ENCODE assay signal across 12 cellular contexts in genomic region chr17:37829446-37830142, GRCh38.
DNase-seq lines count a peak whose midpoint lies in the region; ATAC-seq and TF ChIP-seq lines count a peak whose summit lies in the region.
"Had no signal": no experiment of that assay in that cellular context is flagged by ENCODE, and none has a peak within 500 bp of the region (broad histone marks: within the 10 kb centered on the region; RNA-seq: fewer than 3 reads in every experiment).

No MANE protein-coding gene starts in this region.

- no peak overlapping the region for H2AFZ ChIP-seq in IMR-90 (replicated peaks; ENCODE audit: low read length, poor library complexity)

- H3K9ac ChIP-seq in IMR-90 (ENCODE audit: low read depth, low read length) (no peak overlapping the region), mesendoderm (ENCODE audit: low read length) (no peak overlapping the region)

- H3K4me2 ChIP-seq in IMR-90 (ENCODE audit: low read depth, low read length): no peak overlapping the region
- no peak overlapping the region for H3K4me2 ChIP-seq in mesendoderm (ENCODE audit: low read length)

- POLR2A ChIA-PET in IMR-90 (lab: Charles Lee; ENCODE audit: unreplicated experiment): no interaction called here
- POLR2A ChIA-PET in naive thymus-derived CD4-positive, alpha-beta T cell (lab: Charles Lee): no interaction called here
- POLR2A ChIA-PET in CD8-positive, alpha-beta memory T cell (lab: Charles Lee): no interaction called here

- H4K20me1 ChIP-seq in IMR-90 (ENCODE audit: insufficient read depth, low read length): no peaks in the 10 kb centered on the region

- peaks cover 0 to 34% (median 6%) of the 10 kb centered on the region in 7 donors for H3K4me1 Mint-ChIP-seq in naive thymus-derived CD4-positive, alpha-beta T cell
- H3K4me1 Mint-ChIP-seq in CD8-positive, alpha-beta memory T cell: peaks cover 3 to 10% (median 7%) of the 10 kb centered on the region in 3 donors
- H3K4me1 Mint-ChIP-seq: activated naive CD4-positive, alpha-beta T cell treated with anti-CD3 and anti-CD28 coated beads, Interleukin-2, amount 50 U/mL, for 24 hours had no signal

- H3K4me3 Mint-ChIP-seq in naive thymus-derived CD4-positive, alpha-beta T cell: no peak overlapping the region
- no peak overlapping the region for H3K4me3 Mint-ChIP-seq in CD8-positive, alpha-beta memory T cell
- H3K4me3 Mint-ChIP-seq: activated CD8-positive, alpha-beta T cell treated with anti-CD3 and anti-CD28 coated beads, Interleukin-2, amount 10 ng/mL, durations not matched to agents 7 days and 5 days; activated naive CD4-positive, alpha-beta T cell treated with anti-CD3 and anti-CD28 coated beads, Interleukin-2, amount 50 U/mL, for 24 hours had no signal

- CTCF ChIA-PET in IMR-90 (lab: Yijun Ruan, JAX): interaction anchor here (0.7 kb wide), 1 partner anchor 9 kb away, joined by 3 read pairs; no protein-coding TSS in a partner anchor
- CTCF ChIA-PET in naive thymus-derived CD4-positive, alpha-beta T cell (lab: Charles Lee): no interaction called here
- CTCF ChIA-PET in CD8-positive, alpha-beta memory T cell (lab: Charles Lee): no interaction called here

- no peak for TF ChIP-seq CTCF in IMR-90 (conservative IDR thresholded peaks at IDR 0.05; ENCODE audit: low read depth, low read length)

- H3K27me3 Mint-ChIP-seq in naive thymus-derived CD4-positive, alpha-beta T cell: peaks cover 0 to 23% (median 17%) of the 10 kb centered on the region in 5 donors
- peaks cover 9 to 30% of the 10 kb centered on the region in 2 donors for H3K27me3 Mint-ChIP-seq in CD8-positive, alpha-beta memory T cell

- H2BK20ac ChIP-seq in IMR-90 (ENCODE audit: low read depth, low read length): peak overlapping the region; percentile 33

- no TSS peak for BruUV-seq in IMR-90 (replicated peaks; lab: Mats Ljungman, UMichigan)

- intact Hi-C loops in IMR-90 (cut with micrococcal nuclease): loop anchor here (10.0 kb wide), 1 partner anchor 95 kb away; no protein-coding TSS in a partner anchor
- intact Hi-C loops in naive thymus-derived CD4-positive, alpha-beta T cell (cut with micrococcal nuclease): no loop called here

- H2AK5ac ChIP-seq in IMR-90 (ENCODE audit: low read depth, low read length): peak overlapping the region; percentile 62; the same call in 1 of the 2 replicates
- H2AK5ac ChIP-seq in mesendoderm (ENCODE audit: low read length): no peak overlapping the region

- no peak overlapping the region for H2BK5ac ChIP-seq in IMR-90 (ENCODE audit: low read depth, low read length, poor library complexity, severe bottlenecking)
- no peak overlapping the region for H2BK5ac ChIP-seq in mesendoderm (ENCODE audit: low read length)

- peak overlapping the region; percentile 35 for H3K14ac ChIP-seq in IMR-90 (replicated peaks; ENCODE audit: low read depth, low read length)

- TF ChIP-seq RAD21 in IMR-90 (IDR thresholded peaks at IDR 0.05; ENCODE audit: low read length): no peak

- no peaks in the 10 kb centered on the region for H3K79me2 ChIP-seq in mesendoderm (ENCODE audit: control insufficient read depth, insufficient read depth, low read length)

- H3K23ac ChIP-seq in IMR-90 (ENCODE audit: low read depth, low read length) (peak overlapping the region; percentile 27; the same call in 1 of the 2 replicates), mesendoderm (ENCODE audit: low read length) (no peak overlapping the region)

- H3K9me3 ChIP-seq in IMR-90 (ENCODE audit: control insufficient read depth, insufficient read depth, low read length): no peaks in the 10 kb centered on the region
- H3K9me3 ChIP-seq in naive thymus-derived CD4-positive, alpha-beta T cell (ENCODE audit: control insufficient read depth in 2 of 3, low read length in 3 of 3): no peaks in the 10 kb centered on the region
- H3K9me3 ChIP-seq in CD8-positive, alpha-beta memory T cell (ENCODE audit: low read length): no peaks in the 10 kb centered on the region

- peaks cover 19% of the 10 kb centered on the region for H3K4me1 ChIP-seq in IMR-90 (ENCODE audit: control insufficient read depth, insufficient read depth, low read length)
- no peaks in the 10 kb centered on the region for H3K4me1 ChIP-seq in naive thymus-derived CD4-positive, alpha-beta T cell (ENCODE audit: control insufficient read depth in 2 of 2, insufficient read depth in 2 of 2, low read length in 2 of 2)
- no peaks in the 10 kb centered on the region for H3K4me1 ChIP-seq in mesendoderm (ENCODE audit: control insufficient read depth, low read depth, low read length)
- H3K4me1 ChIP-seq in CD8-positive, alpha-beta memory T cell (ENCODE audit: insufficient read depth, low read length): no peaks in the 10 kb centered on the region

- peaks cover 31% of the 10 kb centered on the region for H3K9me1 ChIP-seq in IMR-90 (ENCODE audit: insufficient read depth, low read length)

- no peak overlapping the region for H2BK15ac ChIP-seq in IMR-90 (ENCODE audit: low read depth, low read length)
- no peak overlapping the region for H2BK15ac ChIP-seq in mesendoderm (replicated peaks; ENCODE audit: low read depth)

- DNase-seq in IMR-90 (no peak), mesendoderm (no peak)
- DNase-seq in naive thymus-derived CD4-positive, alpha-beta T cell: no peak
- no peak for DNase-seq in CD8-positive, alpha-beta memory T cell
- DNase-seq: activated CD8-positive, alpha-beta T cell treated with anti-CD3 and anti-CD28 coated beads, Interleukin-2, amount 10 ng/mL, durations not matched to agents 7 days and 5 days; NCI-H1105 treated with DMSO at 0.1 percent for 48 hours; T-helper 2 cell had no signal

- no peak overlapping the region for H4K5ac ChIP-seq in IMR-90 (ENCODE audit: low read depth, low read length)
- no peak overlapping the region for H4K5ac ChIP-seq in mesendoderm (ENCODE audit: low read length)

- WGBS in IMR-90 (ENCODE audit: extremely low coverage in 2 of 2, insufficient read length in 1 of 2), 2 experiments: 100% methylated on average over 1 of the region's 5 CpGs; no CpG with 5 or more reads in 1 of the 2 experiments
- no CpG with 5 or more reads among the region's 5 CpGs for WGBS in mesendoderm (ENCODE audit: extremely low coverage, insufficient coverage, low lambda C conversion rate)

- no peak overlapping the region for H3K27ac Mint-ChIP-seq in naive thymus-derived CD4-positive, alpha-beta T cell
- no peak overlapping the region for H3K27ac Mint-ChIP-seq in CD8-positive, alpha-beta memory T cell
- H3K27ac Mint-ChIP-seq: activated CD8-positive, alpha-beta T cell treated with anti-CD3 and anti-CD28 coated beads, Interleukin-2, amount 10 ng/mL, durations not matched to agents 7 days and 5 days; activated naive CD4-positive, alpha-beta T cell treated with anti-CD3 and anti-CD28 coated beads, Interleukin-2, amount 50 U/mL, for 24 hours had no signal

- H3K56ac ChIP-seq in IMR-90 (ENCODE audit: extremely low read depth, insufficient read depth, low read length): no peak overlapping the region
- H3K56ac ChIP-seq in mesendoderm (ENCODE audit: low read length): no peak overlapping the region

- H2AK9ac ChIP-seq in IMR-90 (replicated peaks; ENCODE audit: low read depth, low read length, poor library complexity): no peak overlapping the region

- peak; percentile 38 for ATAC-seq in GM18517 (IDR thresholded peaks at IDR 0.05; ENCODE audit: unreplicated experiment)
- ATAC-seq in GM21447 (IDR thresholded peaks at IDR 0.05; ENCODE audit: unreplicated experiment): peak; percentile 43
- no peak for ATAC-seq in IMR-90 (ENCODE audit: low read depth)
- peak; percentile 37 for ATAC-seq in naive thymus-derived CD4-positive, alpha-beta T cell
- no peak for ATAC-seq in GM21576 (IDR thresholded peaks at IDR 0.05; ENCODE audit: unreplicated experiment)
- ATAC-seq in GM19023 (IDR thresholded peaks at IDR 0.05; ENCODE audit: unreplicated experiment): no peak
- ATAC-seq: activated CD8-positive, alpha-beta T cell treated with anti-CD3 and anti-CD28 coated beads, Interleukin-2, amount 10 ng/mL, durations not matched to agents 7 days and 5 days had no signal

- H3K4me3 ChIP-seq in IMR-90 (ENCODE audit: insufficient read depth, low read depth, low read length) (no peak overlapping the region), mesendoderm (ENCODE audit: low read length) (no peak overlapping the region)
- no peak overlapping the region for H3K4me3 ChIP-seq in naive thymus-derived CD4-positive, alpha-beta T cell (ENCODE audit: low read length)
- no peak overlapping the region for H3K4me3 ChIP-seq in CD8-positive, alpha-beta memory T cell (ENCODE audit: low read length)

- H3K27me3 ChIP-seq in IMR-90 (ENCODE audit: control insufficient read depth, insufficient read depth, low read length) (no peaks in the 10 kb centered on the region), mesendoderm (ENCODE audit: insufficient read depth, low read length, poor library complexity) (no peaks in the 10 kb centered on the region)
- H3K27me3 ChIP-seq in naive thymus-derived CD4-positive, alpha-beta T cell (ENCODE audit: control insufficient read depth in 2 of 2, insufficient read depth in 2 of 2, low read length in 2 of 2): no peaks in the 10 kb centered on the region
- H3K27me3 ChIP-seq in CD8-positive, alpha-beta memory T cell (ENCODE audit: insufficient read depth, low read length, poor library complexity, severe bottlenecking): no peaks in the 10 kb centered on the region

- H3K9me3 Mint-ChIP-seq in naive thymus-derived CD4-positive, alpha-beta T cell: peaks cover 0 to 2% (median 0%) of the 10 kb centered on the region in 11 donors
- H3K9me3 Mint-ChIP-seq in CD8-positive, alpha-beta memory T cell: no peaks in the 10 kb centered on the region
- H3K9me3 Mint-ChIP-seq: activated naive CD4-positive, alpha-beta T cell treated with anti-CD3 and anti-CD28 coated beads, Interleukin-2, amount 50 U/mL, for 24 hours had no signal

- dilution Hi-C loops in IMR-90 (cut with HindIII; ENCODE audit: low sequenced_read_pairs, unreplicated experiment): no loop called here

- H4K8ac ChIP-seq in IMR-90 (ENCODE audit: low read depth in 2 of 2, low read length in 2 of 2) (no peak overlapping the region; a peak in 1 of 4 replicates), mesendoderm (ENCODE audit: low read depth, low read length) (no peak overlapping the region)

- no peak for TF ChIP-seq POLR2A in IMR-90 (IDR thresholded peaks at IDR 0.05; ENCODE audit: low read depth, low read length)

- 0 out of 2 replicates have a peak overlapping the region, but pooled peaks have one; percentile 51 for H4K91ac ChIP-seq in IMR-90 (ENCODE audit: insufficient read depth, low read depth, low read length)

- H3K36me3 ChIP-seq in IMR-90 (ENCODE audit: control insufficient read depth, insufficient read depth, low read length): no peaks in the 10 kb centered on the region
- H3K36me3 ChIP-seq in naive thymus-derived CD4-positive, alpha-beta T cell (ENCODE audit: control insufficient read depth in 2 of 3, insufficient read depth in 3 of 3, low read length in 3 of 3): no peaks in the 10 kb centered on the region
- no peaks in the 10 kb centered on the region for H3K36me3 ChIP-seq in mesendoderm (ENCODE audit: control insufficient read depth, insufficient read depth, low read length)
- H3K36me3 ChIP-seq in CD8-positive, alpha-beta memory T cell (ENCODE audit: insufficient read depth, low read length): no peaks in the 10 kb centered on the region

- H3K79me1 ChIP-seq in IMR-90 (ENCODE audit: low read depth in 1 of 2, low read length in 2 of 2): 0 out of 4 replicates have a peak, but pooled peaks cover 0 to 6% of the 10 kb centered on the region in 2 experiments
- H3K79me1 ChIP-seq in mesendoderm (ENCODE audit: low read length): no peaks in the 10 kb centered on the region

- peaks cover 0 to 7% (median 0%) of the 10 kb centered on the region in 5 donors for H3K36me3 Mint-ChIP-seq in naive thymus-derived CD4-positive, alpha-beta T cell
- peaks cover 0 to 2% (median 0%) of the 10 kb centered on the region in 3 donors for H3K36me3 Mint-ChIP-seq in CD8-positive, alpha-beta memory T cell
- H3K36me3 Mint-ChIP-seq: activated naive CD4-positive, alpha-beta T cell treated with anti-CD3 and anti-CD28 coated beads, Interleukin-2, amount 50 U/mL, for 24 hours had no signal

- H3K27ac ChIP-seq in IMR-90 (ENCODE audit: insufficient read depth, low read length) (no peak overlapping the region), mesendoderm (ENCODE audit: low read depth, low read length) (no peak overlapping the region)
- no peak overlapping the region for H3K27ac ChIP-seq in naive thymus-derived CD4-positive, alpha-beta T cell (ENCODE audit: low read depth, low read length)
- H3K27ac ChIP-seq in CD8-positive, alpha-beta memory T cell (ENCODE audit: low read depth, low read length): no peak overlapping the region

- H3K18ac ChIP-seq in IMR-90 (ENCODE audit: low read depth, low read length) (no peak overlapping the region), mesendoderm (ENCODE audit: low read length) (no peak overlapping the region)

- H3K4ac ChIP-seq in IMR-90 (ENCODE audit: low read depth, low read length) (no peak overlapping the region), mesendoderm (ENCODE audit: low read depth, low read length) (no peak overlapping the region)

- in situ Hi-C loops in IMR-90 (cut with MboI; ENCODE audit: low sequenced_read_pairs): no loop called here

- H2BK120ac ChIP-seq in IMR-90 (ENCODE audit: low read depth, low read length): peak overlapping the region; percentile 43; the same call in 1 of the 2 replicates
- H2BK120ac ChIP-seq in mesendoderm (ENCODE audit: low read depth, low read length): no peak overlapping the region

Comparison
In these comparisons a context has a peak if more than half of its experiments do, and no peak if none do; other contexts are left out.
1. ATAC-seq: peak in GM18517 (single experiment), GM21447 (single experiment) and naive thymus-derived CD4-positive, alpha-beta T cell (single experiment); none in IMR-90 (single experiment), GM21576 (single experiment) and GM19023 (single experiment).